Comparison of ENCODE assay signal across 1 cellular context in genomic region chr20:58421497-58421850, GRCh38.
TF ChIP-seq lines count a peak whose summit lies in the region.

No MANE protein-coding gene starts in this region.

TF ChIP-seq in WTC11, 78 proteins besides CTCF, POLR2A, EP300 and RAD21 (continued from another document):
- no peak for TF ChIP-seq PRDM15 (CRISPR knock-in tag; IDR thresholded peaks at IDR 0.05)
- no peak for TF ChIP-seq CBFB (CRISPR knock-in tag; IDR thresholded peaks at IDR 0.05; ENCODE audit: low read depth)
- TF ChIP-seq ESRRA (CRISPR knock-in tag; IDR thresholded peaks at IDR 0.05; ENCODE audit: borderline replicate concordance): no peak
- no peak for TF ChIP-seq MLX (CRISPR knock-in tag; IDR thresholded peaks at IDR 0.05)
- no peak for TF ChIP-seq RORB (CRISPR knock-in tag; IDR thresholded peaks at IDR 0.05)
